ENCODE assay signal across 8 cellular contexts in genomic region chr20:833450-834150, GRCh38. TPM values are rescaled to one million over a fixed set of nuclear protein-coding genes. Genes with fewer than 3 reads are reported as not detected.
DNase-seq lines count a peak whose midpoint lies in the region; ATAC-seq and TF ChIP-seq lines count a peak whose summit lies in the region.

FAM110A (plus strand) TSS chr20:833715; CDS start chr20:844805, 11,090 bp downstream.

- ATAC-seq in HG02852 (IDR thresholded peaks at IDR 0.05; ENCODE audit: unreplicated experiment), result peak; percentile 97
- ATAC-seq in T-cell (replicated peaks in 1 of 4), result peak; percentile 93 to 96 (median 94)

- peak within 1 kb of the TSS; percentile 99 for H3K18ac ChIP-seq in trophoblast cell (ENCODE audit: low read length)

- in situ Hi-C loops in GM13976 (cut with MboI; ENCODE audit: low sequenced_read_pairs, unreplicated experiment) (no loop called here), transverse colon (cut with MboI; ENCODE audit: low pct_ligation_motif_present in 1 of 4, low pct_unique_long_range_greater_than_20kb in 1 of 4, low sequenced_read_pairs in 3 of 4) (loop anchor here in 1 of 4 donors (25.0 kb wide), 1 partner anchor 279 kb away; the partner anchor contains the start of gene PSMF1)

- H3K27me3 Mint-ChIP-seq in T-cell, result no peaks in the 10 kb centered on the region

- H3K23ac ChIP-seq in trophoblast cell (ENCODE audit: low read length), result no peak within 1 kb of the TSS

- peaks cover 7% of the 10 kb centered on the region for H3K79me2 ChIP-seq in trophoblast cell (ENCODE audit: control insufficient read depth, insufficient read depth, low read length, poor library complexity)

- peak within 1 kb of the TSS; percentile 100 for H4K91ac ChIP-seq in trophoblast cell (ENCODE audit: low read depth, low read length)

- H3K14ac ChIP-seq in trophoblast cell (ENCODE audit: low read length), result peak within 1 kb of the TSS; percentile 99

- TF ChIP-seq POLR2A in transverse colon (IDR thresholded peaks at IDR 0.05), result peak; percentile 31

- no peaks in the 10 kb centered on the region for H3K9me3 Mint-ChIP-seq in T-cell

- no peak within 1 kb of the TSS for H3K27ac ChIP-seq in trophoblast cell (ENCODE audit: low read depth, low read length)
- peak within 1 kb of the TSS; percentile 76 to 91 (median 88) for H3K27ac ChIP-seq in transverse colon

- POLR2A ChIA-PET in T-cell (lab: Charles Lee), result interaction anchor here (0.6 to 0.7 kb wide), 5 partner anchors 13 to 291 kb away, joined by 3 to 8 read pairs (median 3); partner anchors contain the start of gene PSMF1 (in 1 of the 2)

- intact Hi-C loops in cardiac septum (cut with DNase I) (loop anchor here (10.0 kb wide), 1 partner anchor 291 kb away; no protein-coding TSS in a partner anchor), transverse colon (cut with DNase I; ENCODE audit: low total_unique reads) (no loop called here)

- peak within 1 kb of the TSS; percentile 99 for H2BK12ac ChIP-seq in trophoblast cell (ENCODE audit: low read length)

- no peak within 1 kb of the TSS for H2AK5ac ChIP-seq in trophoblast cell (ENCODE audit: low read length)

- peaks cover 7% of the 10 kb centered on the region for H3K79me1 ChIP-seq in trophoblast cell (ENCODE audit: low read length)

- H2BK120ac ChIP-seq in trophoblast cell (ENCODE audit: insufficient read depth, low read length, poor library complexity), result peak within 1 kb of the TSS; percentile 100

- H3K4me3 ChIP-seq in adipocyte (ENCODE audit: low read length), result peak within 1 kb of the TSS; percentile 89
- H3K4me3 ChIP-seq in trophoblast cell (ENCODE audit: low read depth, low read length), result peak within 1 kb of the TSS; percentile 68
- peak within 1 kb of the TSS; percentile 63 to 97 (median 74) for H3K4me3 ChIP-seq in transverse colon

- peak within 1 kb of the TSS; percentile 95 for H3K4me2 ChIP-seq in trophoblast cell (ENCODE audit: low read length)

- peak within 1 kb of the TSS; percentile 78 to 92 (median 86) for H3K4me3 Mint-ChIP-seq in T-cell

- H3K4ac ChIP-seq in trophoblast cell (ENCODE audit: low read depth, low read length), result peak within 1 kb of the TSS; percentile 90

- peak within 1 kb of the TSS; percentile 90 for H3K9ac ChIP-seq in adipocyte (ENCODE audit: low read length)
- H3K9ac ChIP-seq in trophoblast cell (ENCODE audit: low read length), result peak within 1 kb of the TSS; percentile 66

- WGBS in trophoblast cell (ENCODE audit: extremely low coverage, insufficient coverage, insufficient read length), result no CpG with 5 or more reads among the region's 64 CpGs
- WGBS in transverse colon (ENCODE audit: low coverage in 1 of 2), 2 donors, result 1% methylated on average over 62 of the region's 64 CpGs; no CpG with 5 or more reads in 1 of the 2 donors

- peak within 1 kb of the TSS; percentile 99 for H2BK5ac ChIP-seq in trophoblast cell (ENCODE audit: low read depth, low read length, poor library complexity)

- TF ChIP-seq CTCF in GM13976 (IDR thresholded peaks at IDR 0.05; ENCODE audit: borderline replicate concordance, control extremely low read depth, extremely low read depth, insufficient read depth, missing control alignments) (peak; percentile 4), transverse colon (IDR thresholded peaks at IDR 0.05) (no peak)

- H3K27me3 ChIP-seq in adipocyte (replicated peaks; ENCODE audit: control insufficient read depth, insufficient read depth, low read length), result no peaks in the 10 kb centered on the region
- no peaks in the 10 kb centered on the region for H3K27me3 ChIP-seq in trophoblast cell (ENCODE audit: insufficient read depth, low read length)
- H3K27me3 ChIP-seq in transverse colon, result no peaks in the 10 kb centered on the region

- H3K27ac Mint-ChIP-seq in T-cell, result peak within 1 kb of the TSS; percentile 78 to 89

- peaks cover 43 to 50% (median 45%) of the 10 kb centered on the region in 3 donors for H3K4me1 Mint-ChIP-seq in T-cell

- no peaks in the 10 kb centered on the region for H3K9me3 ChIP-seq in adipocyte (ENCODE audit: control insufficient read depth, low read length)
- no peaks in the 10 kb centered on the region for H3K9me3 ChIP-seq in trophoblast cell (ENCODE audit: insufficient read depth, low read depth, low read length)
- H3K9me3 ChIP-seq in transverse colon, result no peaks in the 10 kb centered on the region

- peaks cover 4% of the 10 kb centered on the region for H3K36me3 Mint-ChIP-seq in T-cell

- peak within 1 kb of the TSS; percentile 100 for H2AFZ ChIP-seq in trophoblast cell (ENCODE audit: insufficient read depth, low read length, poor library complexity)

- H4K8ac ChIP-seq in trophoblast cell (ENCODE audit: low read depth, low read length), result peak within 1 kb of the TSS; percentile 99

- no peak for TF ChIP-seq EP300 in transverse colon (IDR thresholded peaks at IDR 0.05; ENCODE audit: low read depth)

- H3K4me1 ChIP-seq in adipocyte (ENCODE audit: control insufficient read depth, insufficient read depth, low read length), result peaks cover 42% of the 10 kb centered on the region
- peaks cover 5 to 7% of the 10 kb centered on the region in 2 experiments for H3K4me1 ChIP-seq in trophoblast cell (ENCODE audit: control insufficient read depth in 1 of 2, insufficient read depth in 2 of 2, low read length in 2 of 2)
- H3K4me1 ChIP-seq in transverse colon, result peaks cover 3 to 23% (median 10%) of the 10 kb centered on the region in 4 donors

- DNase-seq in GM13976 (ENCODE audit: low spot score), result peak; percentile 96
- DNase-seq in NCI-H1436 treated with DMSO at 0.1 percent for 48 hours (lab: John Stamatoyannopoulos, UW), result peak; percentile 73
- peak; percentile 92 to 97 (median 95) for DNase-seq in T-cell
- peak; percentile 98 for DNase-seq in adipocyte (ENCODE audit: low read depth)
- DNase-seq in cardiac septum (ENCODE audit: low spot score), result peak; percentile 99
- peak; percentile 94 to 97 for DNase-seq in trophoblast cell
- peak; percentile 98 for DNase-seq in transverse colon

- peak within 1 kb of the TSS; percentile 97 for H4K12ac ChIP-seq in trophoblast cell (ENCODE audit: low read depth, low read length)

- H3K36me3 ChIP-seq in adipocyte (ENCODE audit: control insufficient read depth, insufficient read depth, low read length, severe bottlenecking), result no peaks in the 10 kb centered on the region
- no peaks in the 10 kb centered on the region for H3K36me3 ChIP-seq in trophoblast cell (ENCODE audit: control insufficient read depth in 1 of 2, insufficient read depth in 2 of 2, low read length in 2 of 2)
- no peaks in the 10 kb centered on the region for H3K36me3 ChIP-seq in transverse colon

- CTCF ChIA-PET in T-cell (lab: Charles Lee), result interaction anchor here (0.8 to 2.2 kb wide), 6 partner anchors 9 to 290 kb away, joined by 3 to 11 read pairs (median 4); partner anchors contain the start of gene CSNK2A1 (in 1 of the 2)

RNA-seq across cellular contexts. Expression of gene FAM110A, which starts in this region (rescaled TPM):
- total RNA-seq in T-cell (10 to 100 TPM; 12.7 to 27.9 (median 26.9) TPM), cardiac septum (1.8 TPM), transverse colon (10 to 100 TPM in 1 of 4 donors, 1 to 10 TPM in 3; 4.0 to 14.6 (median 6.9) TPM)
- polyA plus RNA-seq in trophoblast cell (2013), result 55.7 and 66.2 TPM in 2 replicates
